Comparison of ENCODE assay signal across 11 cellular contexts in genomic region chr10:102630663-102631062, GRCh38. TPM values are rescaled to one million over a fixed set of nuclear protein-coding genes. Genes with fewer than 3 reads are reported as not detected.
DNase-seq lines count a peak whose midpoint lies in the region; ATAC-seq and TF ChIP-seq lines count a peak whose summit lies in the region.
"Had no signal": no experiment of that assay in that cellular context is flagged by ENCODE, and none has a peak within 500 bp of the region (broad histone marks: within the 10 kb centered on the region; RNA-seq: fewer than 3 reads in every experiment).

No MANE protein-coding gene starts in this region.

- H3K36me3 ChIP-seq in mesodermal cell (ENCODE audit: control insufficient read depth, insufficient read depth, low read length) = peaks cover 18% of the 10 kb centered on the region
- H3K36me3 ChIP-seq in stomach smooth muscle (ENCODE audit: control insufficient read depth in 2 of 2, insufficient read depth in 2 of 2, low read length in 2 of 2) = peaks cover 0 to 2% of the 10 kb centered on the region in 2 donors
- peaks cover 0 to 28% of the 10 kb centered on the region in 2 donors for H3K36me3 ChIP-seq in gastroesophageal sphincter
- peaks cover 0 to 10% (median 2%) of the 10 kb centered on the region in 4 donors for H3K36me3 ChIP-seq in upper lobe of left lung

- H3K36me3 Mint-ChIP-seq in activated T-cell treated with anti-CD3 and anti-CD28 coated beads, Interleukin-2, amount 50 U/mL, for 24 hours (ENCODE audit: low read depth) = peaks cover 9% of the 10 kb centered on the region
- H3K36me3 Mint-ChIP-seq in activated T-cell treated with anti-CD3 and anti-CD28 coated beads, Interleukin-2, amount 50 U/mL, for 72 hours (ENCODE audit: insufficient read depth in 2 of 2) = no peaks in the 10 kb centered on the region
- H3K36me3 Mint-ChIP-seq in brain = peaks cover 4% of the 10 kb centered on the region

- DNase-seq in activated T-cell treated with anti-CD3 and anti-CD28 coated beads, Interleukin-2, amount 50 U/mL, for 24 hours = no peak
- no peak for DNase-seq in activated T-cell treated with anti-CD3 and anti-CD28 coated beads, Interleukin-2, amount 50 U/mL, for 72 hours
- DNase-seq in A172 (ENCODE audit: low spot score) (no peak), upper lobe of left lung (no peak)
- DNase-seq: activated CD4-positive, alpha-beta T cell treated with anti-CD3 and anti-CD28 coated beads for 48 hours; effector CD8-positive, alpha-beta T cell; NCI-H446 treated with DMSO at 0.1 percent for 48 hours had no signal

- no peak overlapping the region for H3K4me3 Mint-ChIP-seq in activated T-cell treated with anti-CD3 and anti-CD28 coated beads, Interleukin-2, amount 50 U/mL, for 24 hours
- no peak overlapping the region for H3K4me3 Mint-ChIP-seq in activated T-cell treated with anti-CD3 and anti-CD28 coated beads, Interleukin-2, amount 50 U/mL, for 72 hours
- no peak overlapping the region for H3K4me3 Mint-ChIP-seq in brain

- no peak for TF ChIP-seq EP300 in gastroesophageal sphincter (IDR thresholded peaks at IDR 0.05)
- TF ChIP-seq EP300 in upper lobe of left lung (IDR thresholded peaks at IDR 0.05) = no peak

- H3K27me3 Mint-ChIP-seq in activated T-cell treated with anti-CD3 and anti-CD28 coated beads, Interleukin-2, amount 50 U/mL, for 24 hours = no peaks in the 10 kb centered on the region
- H3K27me3 Mint-ChIP-seq in activated T-cell treated with anti-CD3 and anti-CD28 coated beads, Interleukin-2, amount 50 U/mL, for 72 hours (ENCODE audit: low read depth) = no peaks in the 10 kb centered on the region
- no peaks in the 10 kb centered on the region for H3K27me3 Mint-ChIP-seq in brain

- H3K27ac Mint-ChIP-seq in activated T-cell treated with anti-CD3 and anti-CD28 coated beads, Interleukin-2, amount 50 U/mL, for 24 hours = peak overlapping the region; percentile 82
- H3K27ac Mint-ChIP-seq in activated T-cell treated with anti-CD3 and anti-CD28 coated beads, Interleukin-2, amount 50 U/mL, for 72 hours = no peak overlapping the region
- H3K27ac Mint-ChIP-seq in brain = peak overlapping the region; percentile 11 to 100 (median 98)

- H3K27me3 ChIP-seq in stomach smooth muscle (ENCODE audit: control insufficient read depth in 1 of 2, insufficient read depth in 2 of 2, low read length in 2 of 2) (no peaks in the 10 kb centered on the region), gastroesophageal sphincter (no peaks in the 10 kb centered on the region), upper lobe of left lung (no peaks in the 10 kb centered on the region)

- no peak for ATAC-seq in activated T-cell treated with anti-CD3 and anti-CD28 coated beads, Interleukin-2, amount 50 U/mL, for 72 hours (replicated peaks in 1 of 2)
- ATAC-seq in gastroesophageal sphincter (no peak), upper lobe of left lung (ENCODE audit: low FRiP score in 2 of 2) (no peak)

- peak overlapping the region; percentile 93 for H3K27ac ChIP-seq in mesodermal cell (ENCODE audit: low read depth, low read length, severe bottlenecking)
- H3K27ac ChIP-seq in stomach smooth muscle (ENCODE audit: low read length) = peak overlapping the region; percentile 71
- H3K27ac ChIP-seq in gastroesophageal sphincter = peak overlapping the region in 2 of 4 donors; percentile 35 to 87
- peak overlapping the region in 2 of 4 donors; percentile 10 to 67 for H3K27ac ChIP-seq in upper lobe of left lung

- H3K4me1 Mint-ChIP-seq in activated T-cell treated with anti-CD3 and anti-CD28 coated beads, Interleukin-2, amount 50 U/mL, for 24 hours (ENCODE audit: low read depth) = peaks cover 42% of the 10 kb centered on the region
- H3K4me1 Mint-ChIP-seq in activated T-cell treated with anti-CD3 and anti-CD28 coated beads, Interleukin-2, amount 50 U/mL, for 72 hours (ENCODE audit: low read depth) = peaks cover 47% of the 10 kb centered on the region
- peaks cover 99% of the 10 kb centered on the region for H3K4me1 Mint-ChIP-seq in brain

- WGBS in mesodermal cell (ENCODE audit: insufficient coverage in 2 of 2), 2 experiments = 78 to 93% methylated on average over 2 to 4 of the region's 6 CpGs
- 20 to 27% methylated on average over 1 to 3 of the region's 6 CpGs for WGBS in gastroesophageal sphincter (ENCODE audit: low coverage in 1 of 2), 2 donors
- WGBS in upper lobe of left lung, 2 donors = 75 to 96% methylated on average over 6 of the region's 6 CpGs

- no peak overlapping the region for H3K4me3 ChIP-seq in mesodermal cell (ENCODE audit: extremely low read depth, insufficient read depth, low read length, poor library complexity, severe bottlenecking)
- no peak overlapping the region for H3K4me3 ChIP-seq in stomach smooth muscle (ENCODE audit: low read length in 2 of 2)
- no peak overlapping the region for H3K4me3 ChIP-seq in gastroesophageal sphincter
- H3K4me3 ChIP-seq in upper lobe of left lung = no peak overlapping the region

- H3K9ac ChIP-seq in stomach smooth muscle (ENCODE audit: low read length in 2 of 2) = no peak overlapping the region

- TF ChIP-seq POLR2A in gastroesophageal sphincter (IDR thresholded peaks at IDR 0.05) (no peak), upper lobe of left lung (IDR thresholded peaks at IDR 0.05) (no peak)

- H3K4me1 ChIP-seq in mesodermal cell (ENCODE audit: control insufficient read depth, insufficient read depth, low read length, poor library complexity, severe bottlenecking) (peaks cover 98% of the 10 kb centered on the region), stomach smooth muscle (ENCODE audit: control insufficient read depth, insufficient read depth, low read length) (peaks cover 78% of the 10 kb centered on the region), gastroesophageal sphincter (peaks cover 0 to 90% (median 58%) of the 10 kb centered on the region in 3 donors), upper lobe of left lung (peaks cover 72 to 86% (median 75%) of the 10 kb centered on the region in 4 donors)

- TF ChIP-seq CTCF in brain (conservative IDR thresholded peaks at IDR 0.05) (no peak), gastroesophageal sphincter (IDR thresholded peaks at IDR 0.05) (no peak), upper lobe of left lung (IDR thresholded peaks at IDR 0.05) (no peak)

- no peaks in the 10 kb centered on the region for H3K9me3 Mint-ChIP-seq in activated T-cell treated with anti-CD3 and anti-CD28 coated beads, Interleukin-2, amount 50 U/mL, for 24 hours
- no peaks in the 10 kb centered on the region for H3K9me3 Mint-ChIP-seq in activated T-cell treated with anti-CD3 and anti-CD28 coated beads, Interleukin-2, amount 50 U/mL, for 72 hours
- H3K9me3 Mint-ChIP-seq in brain = no peaks in the 10 kb centered on the region

- H3K9me3 ChIP-seq in mesodermal cell (ENCODE audit: control insufficient read depth, low read length) = no peaks in the 10 kb centered on the region
- no peaks in the 10 kb centered on the region for H3K9me3 ChIP-seq in stomach smooth muscle (ENCODE audit: control insufficient read depth in 2 of 2, low read length in 2 of 2)
- no peaks in the 10 kb centered on the region for H3K9me3 ChIP-seq in gastroesophageal sphincter
- no peaks in the 10 kb centered on the region for H3K9me3 ChIP-seq in upper lobe of left lung

RNA-seq across cellular contexts. Expression of gene TRIM8, which starts 13.6 kb away (rescaled TPM):
- total RNA-seq in activated T-cell treated with anti-CD3 and anti-CD28 coated beads, Interleukin-2, amount 50 U/mL, for 72 hours = 10 to 100 TPM; 57.9 to 58.2 TPM
- polyA plus RNA-seq in brain (ENCODE audit: insufficient read depth, low read depth, low replicate concordance) = 97.4 TPM
- 138 TPM for polyA plus RNA-seq in mesodermal cell (2013, experiment 1 of 2)
- 118 TPM for polyA plus RNA-seq in mesodermal cell (2013, experiment 2 of 2)
- 66.8 and 68.3 TPM in 2 replicates for total RNA-seq in A172 (2014; rRNA removed; shearing (Covaris generic))
- total RNA-seq in gastroesophageal sphincter (100 to 1,000 TPM in 3 of 4 donors, 10 to 100 TPM in 1; 96.7 to 171 (median 131) TPM), upper lobe of left lung (100 to 1,000 TPM; 162 to 279 (median 177) TPM)
